Comparison of ENCODE assay signal across 8 cellular contexts in genomic region chr3:23945903-23946751, GRCh38. TPM values are rescaled to one million over a fixed set of nuclear protein-coding genes. Genes with fewer than 3 reads are reported as not detected.
DNase-seq lines count a peak whose midpoint lies in the region; ATAC-seq and TF ChIP-seq lines count a peak whose summit lies in the region.

No MANE protein-coding gene starts in this region.

- H3K27ac Mint-ChIP-seq in nephron: peak overlapping the region in 2 of 3 experiments; percentile 90 to 91

- H3K4me3 Mint-ChIP-seq in nephron: peak overlapping the region; percentile 74 to 85 (median 83)

- peak overlapping the region; percentile 72 for H3K9ac ChIP-seq in ES-I3 (ENCODE audit: low read depth, low read length)

- H3K36me3 Mint-ChIP-seq in nephron (ENCODE audit: low read depth): no peaks in the 10 kb centered on the region

- H3K27me3 ChIP-seq in H7 (ENCODE audit: control insufficient read depth, insufficient read depth, low read length): no peaks in the 10 kb centered on the region

- CTCF ChIA-PET in RWPE1 (lab: Yijun Ruan, JAX): no interaction called here

- H3K9me3 ChIP-seq in ES-I3 (ENCODE audit: control insufficient read depth, insufficient read depth, low read length): no peaks in the 10 kb centered on the region

- H3K4me1 Mint-ChIP-seq in nephron: peaks cover 31% of the 10 kb centered on the region

- peaks cover 7% of the 10 kb centered on the region for H3K27me3 Mint-ChIP-seq in nephron (ENCODE audit: low read depth)

- POLR2A ChIA-PET in RWPE1 (lab: Yijun Ruan, JAX; ENCODE audit: low non-redundant PET): interaction anchor here (1.2 kb wide), 1 partner anchor 29 kb away, joined by 7 read pairs; the partner anchor contains the start of genes NKIRAS1 and RPL15

- ATAC-seq in stimulated activated naive CD8-positive, alpha-beta T cell treated with anti-CD3 and anti-CD28 coated beads, Interleukin-15, Interleukin-2, amounts not matched to agents 100 U/mL and 50 U/mL, for 24 hours: peak; percentile 79

- H3K36me3 ChIP-seq in ES-I3 (ENCODE audit: insufficient read depth, low read length): no peaks in the 10 kb centered on the region
- no peaks in the 10 kb centered on the region for H3K36me3 ChIP-seq in H7 (replicated peaks; ENCODE audit: control insufficient read depth, insufficient read depth, low read length)

- DNase-seq in H7 (peak; percentile 99), LoVo (ENCODE audit: low spot score) (peak; percentile 95), RWPE1 (ENCODE audit: low spot score) (peak; percentile 93), fibroblast of pulmonary artery (ENCODE audit: low read depth) (peak; percentile 96)
- peak; percentile 98 for DNase-seq in activated T-helper 9 cell treated with anti-CD3 and anti-CD28 coated beads, Interleukin-2, amount 50 U/mL, for 16 hours (ENCODE audit: low read depth)
- DNase-seq in stimulated activated naive CD8-positive, alpha-beta T cell treated with anti-CD3 and anti-CD28 coated beads, Interleukin-15, Interleukin-2, amounts not matched to agents 100 U/mL and 50 U/mL, for 24 hours: peak; percentile 97

- H3K9me3 Mint-ChIP-seq in nephron: no peaks in the 10 kb centered on the region

- H3K27ac ChIP-seq in RWPE1: peak overlapping the region; percentile 94

- TF ChIP-seq CTCF in RWPE1 (conservative IDR thresholded peaks at IDR 0.05; ENCODE audit: low read depth): no peak
- no peak for TF ChIP-seq CTCF in fibroblast of pulmonary artery (IDR thresholded peaks at IDR 0.05; ENCODE audit: low read length, missing control alignments)
- TF ChIP-seq CTCF in nephron (IDR thresholded peaks at IDR 0.05; ENCODE audit: unreplicated experiment in 3 of 3): no peak

- H3K4me3 ChIP-seq in H7 (ENCODE audit: insufficient read depth, low read depth, low read length) (peak overlapping the region; percentile 86), fibroblast of pulmonary artery (replicated peaks; ENCODE audit: low read depth, low read length) (peak overlapping the region; percentile 71)

- peaks cover 19% of the 10 kb centered on the region for H3K4me1 ChIP-seq in ES-I3 (ENCODE audit: insufficient read depth, low read length)

RNA-seq across cellular contexts. Expression of gene NR1D2, which starts 1.0 kb away (rescaled TPM):
- 9.5 and 13.3 TPM in 2 replicates for total RNA-seq in H7 (2014; rRNA removed; shearing (Covaris generic))

RNA-seq across cellular contexts. Expression of gene RPL15, which starts 29.2 kb away (rescaled TPM):
- total RNA-seq in H7 (2014; rRNA removed; shearing (Covaris generic)): 2,757 and 2,781 TPM in 2 replicates

RNA-seq across cellular contexts. Expression of gene NKIRAS1, which starts 29.3 kb away (rescaled TPM):
- 7.8 and 9.6 TPM in 2 replicates for total RNA-seq in H7 (2014; rRNA removed; shearing (Covaris generic))

Comparison
In these comparisons a context has a peak if more than half of its experiments do, and no peak if none do; other contexts are left out.
1. Peak in every context shown above with its lines: DNase-seq, ATAC-seq, H3K4me3 ChIP-seq and H3K27ac ChIP-seq.